ENCODE assay signal across 1 cellular context in the genomic region with DNA sequence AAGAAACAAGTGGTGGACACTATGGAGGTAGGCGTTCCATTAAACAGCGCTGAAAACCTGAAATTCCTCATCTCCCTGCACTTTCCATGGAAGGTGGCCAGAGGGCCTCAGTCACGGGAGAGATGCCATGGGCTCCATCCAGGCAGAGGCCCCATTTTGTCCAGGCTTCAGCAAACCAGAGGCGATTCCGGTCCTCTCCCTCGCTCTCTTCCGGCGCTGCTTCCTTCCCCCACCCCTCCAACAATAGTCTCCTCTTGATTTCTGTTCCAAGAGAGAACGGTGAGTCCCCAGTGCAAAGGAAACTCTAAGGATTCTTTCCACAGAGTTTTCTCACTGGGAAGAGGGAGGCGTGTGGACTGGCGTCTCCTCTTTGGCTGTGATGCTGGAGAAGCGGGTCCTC.
TF ChIP-seq lines count a peak whose summit lies in the region.

No MANE protein-coding gene starts in this region.

TF ChIP-seq in H1, 55 proteins besides CTCF, POLR2A, EP300 and RAD21:
- TF ChIP-seq, protein P1, sequence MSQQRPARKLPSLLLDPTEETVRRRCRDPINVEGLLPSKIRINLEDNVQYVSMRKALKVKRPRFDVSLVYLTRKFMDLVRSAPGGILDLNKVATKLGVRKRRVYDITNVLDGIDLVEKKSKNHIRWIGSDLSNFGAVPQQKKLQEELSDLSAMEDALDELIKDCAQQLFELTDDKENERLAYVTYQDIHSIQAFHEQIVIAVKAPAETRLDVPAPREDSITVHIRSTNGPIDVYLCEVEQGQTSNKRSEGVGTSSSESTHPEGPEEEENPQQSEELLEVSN (IDR thresholded peaks at IDR 0.05) = no peak
- TF ChIP-seq NANOG (IDR thresholded peaks at IDR 0.05; ENCODE audit: insufficient read depth, low read depth, low read length, poor library complexity, severe bottlenecking) (no peak), KDM5A (IDR thresholded peaks at IDR 0.05; ENCODE audit: low read length) (no peak), CBX8 (IDR thresholded peaks at IDR 0.05; ENCODE audit: borderline replicate concordance, low read depth, low read length) (no peak), RFX5 (IDR thresholded peaks at IDR 0.05; ENCODE audit: borderline replicate concordance, low read depth, low read length) (no peak)
